ENCODE assay signal across 1 cellular context in genomic region chr10:47260505-47261111, GRCh38.
TF ChIP-seq lines count a peak whose summit lies in the region.

No MANE protein-coding gene starts in this region.

TF ChIP-seq in WTC11, 78 proteins besides CTCF, POLR2A, EP300 and RAD21 (continued from another document):
- TF ChIP-seq CBFB (CRISPR knock-in tag; IDR thresholded peaks at IDR 0.05; ENCODE audit: low read depth) (no peak), HMGXB4 (CRISPR knock-in tag; IDR thresholded peaks at IDR 0.05) (no peak), SMAD4 (CRISPR knock-in tag; IDR thresholded peaks at IDR 0.05) (no peak)
- TF ChIP-seq, protein P1, sequence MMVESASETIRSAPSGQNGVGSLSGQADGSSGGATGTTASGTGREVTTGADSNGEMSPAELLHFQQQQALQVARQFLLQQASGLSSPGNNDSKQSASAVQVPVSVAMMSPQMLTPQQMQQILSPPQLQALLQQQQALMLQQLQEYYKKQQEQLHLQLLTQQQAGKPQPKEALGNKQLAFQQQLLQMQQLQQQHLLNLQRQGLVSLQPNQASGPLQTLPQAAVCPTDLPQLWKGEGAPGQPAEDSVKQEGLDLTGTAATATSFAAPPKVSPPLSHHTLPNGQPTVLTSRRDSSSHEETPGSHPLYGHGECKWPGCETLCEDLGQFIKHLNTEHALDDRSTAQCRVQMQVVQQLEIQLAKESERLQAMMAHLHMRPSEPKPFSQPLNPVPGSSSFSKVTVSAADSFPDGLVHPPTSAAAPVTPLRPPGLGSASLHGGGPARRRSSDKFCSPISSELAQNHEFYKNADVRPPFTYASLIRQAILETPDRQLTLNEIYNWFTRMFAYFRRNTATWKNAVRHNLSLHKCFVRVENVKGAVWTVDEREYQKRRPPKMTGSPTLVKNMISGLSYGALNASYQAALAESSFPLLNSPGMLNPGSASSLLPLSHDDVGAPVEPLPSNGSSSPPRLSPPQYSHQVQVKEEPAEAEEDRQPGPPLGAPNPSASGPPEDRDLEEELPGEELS (CRISPR knock-in tag; IDR thresholded peaks at IDR 0.05), result no peak
